ENCODE assay signal across 8 cellular contexts in the genomic region with DNA sequence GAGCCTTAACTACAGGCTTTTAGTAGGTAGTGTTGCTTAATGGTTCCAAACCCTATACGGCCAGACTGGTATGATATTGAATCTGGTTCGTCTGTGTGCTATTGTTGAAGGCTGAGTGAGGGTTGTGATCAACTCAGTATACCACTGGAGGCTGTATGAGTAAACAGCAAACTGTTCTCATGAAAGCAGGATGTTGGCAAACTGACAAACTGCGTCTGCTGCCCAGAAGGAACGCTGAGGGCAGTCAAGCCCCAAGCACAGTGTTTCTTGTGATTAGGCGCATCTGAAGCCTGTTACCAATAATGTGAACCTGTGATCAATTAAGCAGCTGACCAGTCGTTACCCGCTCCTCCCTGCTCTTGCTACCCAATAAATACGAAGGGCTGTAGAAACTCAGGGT.
DNase-seq lines count a peak whose midpoint lies in the region; ATAC-seq and TF ChIP-seq lines count a peak whose summit lies in the region.
"Not testable (repeated sequence)": the region's sequence is repeated elsewhere in the genome, so short reads cannot be mapped to it uniquely, and the experiment has no call there.

No MANE protein-coding gene starts in this region.

- not testable (repeated sequence) for H2AFZ ChIP-seq in hepatocyte

- not testable (repeated sequence) for H3K27me3 Mint-ChIP-seq in HFFc6 (ENCODE audit: insufficient read depth)

- H3K4me2 ChIP-seq in hepatocyte, result peak overlapping the region; percentile 49

- peak; percentile 59; the same call in 2 of the 3 replicates for ATAC-seq in RWPE2 (ENCODE audit: low read depth)

- not testable (repeated sequence) for H3K4me1 ChIP-seq in RWPE2 (ENCODE audit: insufficient read depth, poor library complexity, severe bottlenecking); breast epithelium; hepatocyte (ENCODE audit: insufficient read depth); ovary (ENCODE audit: insufficient read depth)
- H3K4me1 ChIP-seq in suprapubic skin, result peaks cover 15% of the 10 kb centered on the region

- not testable (repeated sequence) for H3K79me2 ChIP-seq in hepatocyte

- TF ChIP-seq CTCF in AG09319 (IDR thresholded peaks at IDR 0.05; ENCODE audit: low read depth, low read length) (peak; percentile 11), fibroblast of mammary gland (conservative IDR thresholded peaks at IDR 0.05; ENCODE audit: control insufficient read depth, insufficient read depth, low read depth, low read length) (peak; percentile 23)
- TF ChIP-seq CTCF in HFFc6 (IDR thresholded peaks at IDR 0.05); RWPE2 (IDR thresholded peaks at IDR 0.05; ENCODE audit: poor library complexity, severe bottlenecking); breast epithelium (IDR thresholded peaks at IDR 0.05); hepatocyte (IDR thresholded peaks at IDR 0.05; ENCODE audit: poor library complexity); ovary (IDR thresholded peaks at IDR 0.05); suprapubic skin (IDR thresholded peaks at IDR 0.05): not testable (repeated sequence)

- H3K9me3 Mint-ChIP-seq in HFFc6, result not testable (repeated sequence)

- 63% methylated on average over 8 of the region's 8 CpGs for WGBS in hepatocyte (ENCODE audit: low lambda C conversion rate, missing lambda C conversion rate)
- 60 to 66% (median 64%) methylated on average over 8 of the region's 8 CpGs for WGBS in ovary, 3 donors
- WGBS in suprapubic skin, result 44% methylated on average over 8 of the region's 8 CpGs

- not testable (repeated sequence) for H3K36me3 Mint-ChIP-seq in HFFc6 (ENCODE audit: low read depth)

- peaks cover 38% of the 10 kb centered on the region for H3K4me1 Mint-ChIP-seq in HFFc6 (ENCODE audit: low read depth)

- not testable (repeated sequence) for H3K4me3 ChIP-seq in RWPE2 (ENCODE audit: severe bottlenecking); hepatocyte; ovary
- H3K4me3 ChIP-seq in breast epithelium, result peak overlapping the region; percentile 15 to 45 (median 16)
- H3K4me3 ChIP-seq in fibroblast of mammary gland (ENCODE audit: control insufficient read depth, low read depth, low read length), result peak overlapping the region; percentile 23
- H3K4me3 ChIP-seq in suprapubic skin, result peak overlapping the region; percentile 19

- not testable (repeated sequence) for H3K36me3 ChIP-seq in RWPE2 (ENCODE audit: low read depth); breast epithelium; hepatocyte (replicated peaks; ENCODE audit: insufficient read depth, low read depth); ovary; suprapubic skin

- not testable (repeated sequence) for TF ChIP-seq POLR2A in breast epithelium (IDR thresholded peaks at IDR 0.05); ovary (IDR thresholded peaks at IDR 0.05); suprapubic skin (IDR thresholded peaks at IDR 0.05)

- H3K27me3 ChIP-seq in RWPE2 (ENCODE audit: insufficient read depth, poor library complexity, severe bottlenecking); breast epithelium; hepatocyte; ovary; suprapubic skin: not testable (repeated sequence)

- not testable (repeated sequence) for H3K27ac ChIP-seq in RWPE2 (ENCODE audit: poor library complexity, severe bottlenecking); ovary
- H3K27ac ChIP-seq in breast epithelium (peak overlapping the region; percentile 58 to 74), hepatocyte (peak overlapping the region; percentile 51), suprapubic skin (peak overlapping the region; percentile 70)

- not testable (repeated sequence) for TF ChIP-seq EP300 in ovary (IDR thresholded peaks at IDR 0.05); suprapubic skin (IDR thresholded peaks at IDR 0.05)

- not testable (repeated sequence) for H4K20me1 ChIP-seq in hepatocyte (ENCODE audit: insufficient read depth, poor library complexity, severe bottlenecking)

- DNase-seq in AG09319 (ENCODE audit: extremely low read depth, low read depth) (peak; percentile 93), HFFc6 (peak; percentile 69), breast epithelium (ENCODE audit: low spot score in 2 of 2) (peak in 1 of 2 donors; percentile 24), fibroblast of mammary gland (ENCODE audit: low read depth) (peak; percentile 85), ovary (peak in 4 of 5 donors; percentile 30 to 59 (median 36)), suprapubic skin (ENCODE audit: low spot score in 2 of 2) (peak in 1 of 2 donors; percentile 84)
- DNase-seq in RWPE2 (ENCODE audit: low spot score); hepatocyte (ENCODE audit: low spot score): not testable (repeated sequence)

- intact Hi-C loops in breast epithelium (cut with DNase I; ENCODE audit: low total_unique reads); ovary (cut with DNase I): not testable (repeated sequence)

- peak overlapping the region; percentile 73 for H3K4me3 Mint-ChIP-seq in HFFc6

- not testable (repeated sequence) for H3K9me3 ChIP-seq in RWPE2 (ENCODE audit: severe bottlenecking); breast epithelium; hepatocyte (ENCODE audit: low read depth); ovary; suprapubic skin

- not testable (repeated sequence) for H3K27ac Mint-ChIP-seq in HFFc6

- H3K9me2 ChIP-seq in hepatocyte (replicated peaks; ENCODE audit: insufficient read depth), result not testable (repeated sequence)
